Comparison of ENCODE assay signal across 39 cellular contexts in genomic region chr5:62066878-62067277, GRCh38.
"Had no signal": no experiment of that assay in that cellular context is flagged by ENCODE, and none has a peak within 500 bp of the region (broad histone marks: within the 10 kb centered on the region; RNA-seq: fewer than 3 reads in every experiment).

No MANE protein-coding gene starts in this region.

- H3K36me3 ChIP-seq: adrenal gland, ascending aorta, brain microvascular endothelial cell, cardiac muscle cell had no signal

- H3K4me1 Mint-ChIP-seq: activated naive CD4-positive, alpha-beta T cell treated with anti-CD3 and anti-CD28 coated beads, Interleukin-2, amount 10 ng/mL, durations not matched to agents 7 days and 5 days; activated naive CD4-positive, alpha-beta T cell treated with anti-CD3 and anti-CD28 coated beads, Interleukin-2, amount 50 U/mL, for 24 hours; activated naive CD8-positive, alpha-beta T cell treated with anti-CD3 and anti-CD28 coated beads for 36 hours; activated naive CD8-positive, alpha-beta T cell treated with anti-CD3 and anti-CD28 coated beads, Interleukin-2, amount 10 ng/mL, durations not matched to agents 7 days and 5 days; activated naive CD8-positive, alpha-beta T cell treated with anti-CD3 and anti-CD28 coated beads, Interleukin-2, amount 50 U/mL, for 24 hours; activated T-helper 17 cell treated with anti-CD3 and anti-CD28 coated beads, Interleukin-2, amount 50 U/mL, for 72 hours; central memory CD8-positive, alpha-beta T cell had no signal

- H3K9me3 ChIP-seq: adrenal gland, ascending aorta, body of pancreas had no signal

- DNase-seq: activated effector memory CD4-positive, alpha-beta T cell treated with anti-CD3 and anti-CD28 coated beads, Interleukin-2, amount 50 U/mL, for 16 hours; activated effector memory CD4-positive, alpha-beta T cell treated with Interleukin-2 at 50 U/mL for 16 hours; activated gamma-delta T cell; activated gamma-delta T cell treated with Interleukin-2 at 50 U/mL for 16 hours; activated naive CD4-positive, alpha-beta T cell; activated naive CD4-positive, alpha-beta T cell treated with anti-CD3 and anti-CD28 coated beads for 36 hours; activated naive CD4-positive, alpha-beta T cell treated with anti-CD3 and anti-CD28 coated beads, Interleukin-2, amount 10 ng/mL, durations not matched to agents 7 days and 5 days; activated naive CD4-positive, alpha-beta T cell treated with anti-CD3 and anti-CD28 coated beads, Interleukin-2, amount 50 U/mL, for 16 hours; activated naive CD4-positive, alpha-beta T cell treated with Interleukin-2 at 50 U/mL for 16 hours; activated naive CD8-positive, alpha-beta T cell treated with anti-CD3 and anti-CD28 coated beads for 36 hours; activated naive CD8-positive, alpha-beta T cell treated with anti-CD3 and anti-CD28 coated beads, Interleukin-2, amount 10 ng/mL, durations not matched to agents 7 days and 5 days; activated naive CD8-positive, alpha-beta T cell treated with anti-CD3 and anti-CD28 coated beads, Interleukin-2, amount 50 U/mL, for 24 hours; activated T-cell treated with anti-CD3 and anti-CD28 coated beads for 4 hours; activated T-cell treated with anti-CD3 and anti-CD28 coated beads, Interleukin-2, amount 50 U/mL, for 1 hour; activated T-cell treated with anti-CD3 and anti-CD28 coated beads, Interleukin-2, amount 50 U/mL, for 24 hours; activated T-cell treated with anti-CD3 and anti-CD28 coated beads, Interleukin-2, amount 50 U/mL, for 4 hours; activated T-cell treated with anti-CD3 and anti-CD28 coated beads, Interleukin-2, amount 50 U/mL, for 48 hours; activated T-cell treated with anti-CD3 and anti-CD28 coated beads, Interleukin-2, amount 50 U/mL, for 72 hours; adrenal gland; amniotic stem cell; amygdala; anterior cingulate cortex; aorta; body of pancreas; brain microvascular endothelial cell; caudate nucleus; central memory CD4-positive, alpha-beta T cell; cerebellar nuclear complex had no signal

- ATAC-seq: activated naive CD4-positive, alpha-beta T cell treated with anti-CD3 and anti-CD28 coated beads, Interleukin-2, amount 50 U/mL, for 72 hours; activated naive CD8-positive, alpha-beta T cell treated with anti-CD3 and anti-CD28 coated beads, Interleukin-2, amount 50 U/mL, for 24 hours; activated T-cell treated with anti-CD3 and anti-CD28 coated beads, Interleukin-2, amount 50 U/mL, for 4 hours; activated T-cell treated with anti-CD3 and anti-CD28 coated beads, Interleukin-2, amount 50 U/mL, for 72 hours; activated T-helper 17 cell treated with anti-CD3 and anti-CD28 coated beads, Interleukin-2, amount 50 U/mL, for 72 hours; body of pancreas had no signal

- H3K27ac Mint-ChIP-seq: activated naive CD4-positive, alpha-beta T cell treated with anti-CD3 and anti-CD28 coated beads for 36 hours; activated naive CD4-positive, alpha-beta T cell treated with anti-CD3 and anti-CD28 coated beads, Interleukin-2, amount 10 ng/mL, durations not matched to agents 7 days and 5 days; activated naive CD4-positive, alpha-beta T cell treated with anti-CD3 and anti-CD28 coated beads, Interleukin-2, amount 50 U/mL, for 24 hours; activated naive CD4-positive, alpha-beta T cell treated with anti-CD3 and anti-CD28 coated beads, Interleukin-2, amount 50 U/mL, for 72 hours; activated naive CD8-positive, alpha-beta T cell; activated naive CD8-positive, alpha-beta T cell treated with anti-CD3 and anti-CD28 coated beads for 36 hours; activated naive CD8-positive, alpha-beta T cell treated with anti-CD3 and anti-CD28 coated beads, Interleukin-2, amount 10 ng/mL, durations not matched to agents 7 days and 5 days; activated naive CD8-positive, alpha-beta T cell treated with anti-CD3 and anti-CD28 coated beads, Interleukin-2, amount 50 U/mL, for 24 hours; activated T-cell treated with anti-CD3 and anti-CD28 coated beads, Interleukin-2, amount 50 U/mL, for 24 hours; activated T-cell treated with anti-CD3 and anti-CD28 coated beads, Interleukin-2, amount 50 U/mL, for 72 hours; activated T-helper 17 cell treated with anti-CD3 and anti-CD28 coated beads, Interleukin-2, amount 50 U/mL, for 72 hours; activated T-helper 2 cell treated with anti-CD3 and anti-CD28 coated beads, Interferon-gamma antibody, Interleukin-2, Interleukin-4, amounts not matched to agents 10 μg/mL and 5 μg/mL and 100 μg/mL, durations not matched to agents 14 hours and 24 hours and 36 hours; brain had no signal

- H3K4me1 ChIP-seq: adrenal gland, ascending aorta, body of pancreas had no signal

- H3K4me3 ChIP-seq: adrenal gland, ascending aorta, body of pancreas, cardiac muscle cell had no signal

- FAIRE-seq: astrocyte, bronchial epithelial cell had no signal

- H3K36me3 Mint-ChIP-seq: activated naive CD4-positive, alpha-beta T cell treated with anti-CD3 and anti-CD28 coated beads, Interleukin-2, amount 10 ng/mL, durations not matched to agents 7 days and 5 days; activated naive CD4-positive, alpha-beta T cell treated with anti-CD3 and anti-CD28 coated beads, Interleukin-2, amount 50 U/mL, for 24 hours; activated naive CD4-positive, alpha-beta T cell treated with anti-CD3 and anti-CD28 coated beads, Interleukin-2, amount 50 U/mL, for 72 hours; activated naive CD8-positive, alpha-beta T cell; activated naive CD8-positive, alpha-beta T cell treated with anti-CD3 and anti-CD28 coated beads for 36 hours; activated naive CD8-positive, alpha-beta T cell treated with anti-CD3 and anti-CD28 coated beads, Interleukin-2, amount 10 ng/mL, durations not matched to agents 7 days and 5 days; brain had no signal

- H3K27ac ChIP-seq: adrenal gland, ascending aorta, body of pancreas, brain microvascular endothelial cell, cardiac muscle cell had no signal

- H3K27me3 ChIP-seq: adrenal gland, ascending aorta, body of pancreas, brain microvascular endothelial cell, cardiac muscle cell had no signal

- H3K27me3 Mint-ChIP-seq: activated naive CD4-positive, alpha-beta T cell treated with anti-CD3 and anti-CD28 coated beads, Interleukin-2, amount 10 ng/mL, durations not matched to agents 7 days and 5 days; activated naive CD8-positive, alpha-beta T cell; activated naive CD8-positive, alpha-beta T cell treated with anti-CD3 and anti-CD28 coated beads for 36 hours; activated naive CD8-positive, alpha-beta T cell treated with anti-CD3 and anti-CD28 coated beads, Interleukin-2, amount 50 U/mL, for 24 hours had no signal

- H3K9me3 Mint-ChIP-seq: activated naive CD4-positive, alpha-beta T cell treated with anti-CD3 and anti-CD28 coated beads for 36 hours; activated naive CD4-positive, alpha-beta T cell treated with anti-CD3 and anti-CD28 coated beads, Interleukin-2, amount 10 ng/mL, durations not matched to agents 7 days and 5 days; activated naive CD4-positive, alpha-beta T cell treated with anti-CD3 and anti-CD28 coated beads, Interleukin-2, amount 50 U/mL, for 24 hours; activated naive CD4-positive, alpha-beta T cell treated with anti-CD3 and anti-CD28 coated beads, Interleukin-2, amount 50 U/mL, for 72 hours; activated naive CD8-positive, alpha-beta T cell treated with anti-CD3 and anti-CD28 coated beads for 36 hours; activated naive CD8-positive, alpha-beta T cell treated with anti-CD3 and anti-CD28 coated beads, Interleukin-2, amount 10 ng/mL, durations not matched to agents 7 days and 5 days; activated naive CD8-positive, alpha-beta T cell treated with anti-CD3 and anti-CD28 coated beads, Interleukin-2, amount 50 U/mL, for 24 hours; activated T-cell treated with anti-CD3 and anti-CD28 coated beads, Interleukin-2, amount 50 U/mL, for 24 hours; activated T-cell treated with anti-CD3 and anti-CD28 coated beads, Interleukin-2, amount 50 U/mL, for 4 hours; activated T-helper 17 cell treated with anti-CD3 and anti-CD28 coated beads, Interleukin-2, amount 50 U/mL, for 72 hours; activated T-helper 2 cell treated with anti-CD3 and anti-CD28 coated beads, Interferon-gamma antibody, Interleukin-2, Interleukin-4, amounts not matched to agents 10 μg/mL and 5 μg/mL and 100 μg/mL, durations not matched to agents 14 hours and 24 hours and 36 hours; brain; central memory CD8-positive, alpha-beta T cell had no signal

- H3K4me3 Mint-ChIP-seq: activated naive CD4-positive, alpha-beta T cell treated with anti-CD3 and anti-CD28 coated beads for 36 hours; activated naive CD4-positive, alpha-beta T cell treated with anti-CD3 and anti-CD28 coated beads, Interleukin-2, amount 10 ng/mL, durations not matched to agents 7 days and 5 days; activated naive CD4-positive, alpha-beta T cell treated with anti-CD3 and anti-CD28 coated beads, Interleukin-2, amount 50 U/mL, for 24 hours; activated naive CD8-positive, alpha-beta T cell; activated naive CD8-positive, alpha-beta T cell treated with anti-CD3 and anti-CD28 coated beads for 36 hours; activated naive CD8-positive, alpha-beta T cell treated with anti-CD3 and anti-CD28 coated beads, Interleukin-2, amount 10 ng/mL, durations not matched to agents 7 days and 5 days; activated naive CD8-positive, alpha-beta T cell treated with anti-CD3 and anti-CD28 coated beads, Interleukin-2, amount 50 U/mL, for 24 hours; activated T-cell treated with anti-CD3 and anti-CD28 coated beads, Interleukin-2, amount 50 U/mL, for 24 hours; activated T-cell treated with anti-CD3 and anti-CD28 coated beads, Interleukin-2, amount 50 U/mL, for 4 hours; activated T-cell treated with anti-CD3 and anti-CD28 coated beads, Interleukin-2, amount 50 U/mL, for 72 hours; activated T-helper 17 cell treated with anti-CD3 and anti-CD28 coated beads, Interleukin-2, amount 50 U/mL, for 72 hours; brain; central memory CD8-positive, alpha-beta T cell had no signal
